Comparison of ENCODE assay signal across 32 cellular contexts in the genomic region with DNA sequence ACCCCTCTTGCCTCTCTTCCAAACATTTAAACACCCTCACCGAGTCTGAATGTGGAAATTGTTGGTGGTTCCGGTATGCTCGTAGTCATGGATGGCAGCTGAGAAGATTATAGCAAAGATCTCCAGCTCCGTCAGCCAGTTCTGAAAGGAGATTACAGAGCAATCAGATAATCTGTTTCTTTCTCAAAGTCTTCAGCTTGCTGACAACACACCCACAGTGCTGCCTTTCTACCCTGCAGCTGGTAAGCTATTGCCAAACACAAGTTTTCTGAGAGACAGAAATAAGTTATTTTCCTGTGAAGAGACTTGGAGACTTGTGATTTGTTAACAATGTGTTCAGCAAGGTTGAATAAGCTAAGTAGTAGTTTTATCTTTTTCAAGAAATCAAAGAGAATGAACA.
"Had no signal": no experiment of that assay in that cellular context is flagged by ENCODE, and none has a peak within 500 bp of the region (broad histone marks: within the 10 kb centered on the region; RNA-seq: fewer than 3 reads in every experiment).

No MANE protein-coding gene starts in this region.

- H3K36me3 Mint-ChIP-seq: activated CD8-positive, alpha-beta memory T cell treated with anti-CD3 and anti-CD28 coated beads, Interleukin-2, amount 10 ng/mL, durations not matched to agents 7 days and 5 days; activated naive CD8-positive, alpha-beta T cell; stimulated activated naive B cell treated with anti-CD40 and anti-IgM and Interleukin-4, amounts not matched to agents 10 μg/mL and 1 μg/mL and 100 μg/mL, for 72 hours had no signal

- H3K27ac ChIP-seq: body of pancreas, colonic mucosa, lower lobe of right lung, neutrophil, ovary, prostate gland, stomach, thyroid gland, upper lobe of left lung, vagina had no signal

- H3K27ac Mint-ChIP-seq: activated CD4-positive, alpha-beta T cell treated with anti-CD3 and anti-CD28 coated beads, Interleukin-2, amount 10 ng/mL, durations not matched to agents 7 days and 5 days; activated CD8-positive, alpha-beta memory T cell treated with anti-CD3 and anti-CD28 coated beads, Interleukin-2, amount 10 ng/mL, durations not matched to agents 7 days and 5 days; activated CD8-positive, alpha-beta T cell treated with anti-CD3 and anti-CD28 coated beads for 36 hours; activated naive CD8-positive, alpha-beta T cell; activated T-helper 2 cell treated with anti-CD3 and anti-CD28 coated beads, Interferon-gamma antibody, Interleukin-2, Interleukin-4, amounts not matched to agents 10 μg/mL and 5 μg/mL and 100 μg/mL, durations not matched to agents 14 hours and 24 hours and 36 hours; nephron; stimulated activated naive B cell treated with anti-CD40 and anti-IgM and Interleukin-4, amounts not matched to agents 10 μg/mL and 1 μg/mL and 100 μg/mL, for 72 hours; T-helper 1 cell treated with Interleukin-12 subunit alpha and Interleukin-12 subunit beta and Interleukin-4 antibody, amounts not matched to agents 30 μg/mL and 1 μg/mL, for 36 hours had no signal

- ATAC-seq: activated CD8-positive, alpha-beta memory T cell treated with anti-CD3 and anti-CD28 coated beads, Interleukin-2, amount 10 ng/mL, durations not matched to agents 7 days and 5 days; activated CD8-positive, alpha-beta T cell treated with anti-CD3 and anti-CD28 coated beads for 36 hours; body of pancreas; left lobe of liver; lower lobe of right lung; mucosa of descending colon; stimulated activated naive B cell treated with anti-CD40 and anti-IgM and Interleukin-4, amounts not matched to agents 10 μg/mL and 1 μg/mL and 100 μg/mL, for 72 hours had no signal

- H3K36me3 ChIP-seq: colonic mucosa, lower lobe of right lung, neutrophil, ovary, prostate gland, thyroid gland, upper lobe of left lung, vagina had no signal

- H3K4me3 ChIP-seq: body of pancreas, colonic mucosa, lower lobe of right lung, mucosa of descending colon, ovary, prostate gland, stomach, thyroid gland, upper lobe of left lung, vagina had no signal

- DNase-seq: activated CD4-positive, alpha-beta T cell treated with anti-CD3 and anti-CD28 coated beads, Interleukin-2, amount 10 ng/mL, durations not matched to agents 7 days and 5 days; activated CD4-positive, CD25-positive, alpha-beta regulatory T cell treated with anti-CD3 and anti-CD28 coated beads, Interleukin-2, amount 50 U/mL, for 72 hours; activated CD8-positive, alpha-beta memory T cell treated with anti-CD3 and anti-CD28 coated beads, Interleukin-2, amount 10 ng/mL, durations not matched to agents 7 days and 5 days; activated CD8-positive, alpha-beta T cell treated with anti-CD3 and anti-CD28 coated beads for 36 hours; activated naive CD4-positive, alpha-beta T cell; activated T-cell treated with anti-CD3 and anti-CD28 coated beads, Interleukin-2, amount 50 U/mL, for 48 hours; aorta; body of pancreas; colonic mucosa; effector CD8-positive, alpha-beta T cell; foreskin fibroblast; kidney glomerular epithelial cell; lower lobe of right lung; mesendoderm; mucosa of descending colon; ovary; retina; stimulated activated CD4-positive, alpha-beta T cell treated with anti-CD3 and anti-CD28 coated beads, Interleukin-15, amount 100 ng/mL, for 24 hours; stimulated activated CD4-positive, alpha-beta T cell treated with anti-CD3 and anti-CD28 coated beads, Interleukin-2, amount 100 ng/mL, for 24 hours; stimulated activated naive B cell treated with anti-CD40 and anti-IgM and Interleukin-4, amounts not matched to agents 10 μg/mL and 1 μg/mL and 100 μg/mL, for 72 hours; stomach; T1000; thyroid gland; upper lobe of left lung had no signal

- H3K27me3 ChIP-seq: body of pancreas, colonic mucosa, neutrophil, ovary, stomach, thyroid gland, upper lobe of left lung, vagina had no signal

- H3K9me3 ChIP-seq: body of pancreas, colonic mucosa, lower lobe of right lung, mucosa of descending colon, neutrophil, ovary, prostate gland, thyroid gland, vagina had no signal

- H3K4me3 Mint-ChIP-seq: activated CD4-positive, alpha-beta T cell treated with anti-CD3 and anti-CD28 coated beads, Interleukin-2, amount 10 ng/mL, durations not matched to agents 7 days and 5 days; activated CD8-positive, alpha-beta memory T cell treated with anti-CD3 and anti-CD28 coated beads, Interleukin-2, amount 10 ng/mL, durations not matched to agents 7 days and 5 days; activated CD8-positive, alpha-beta T cell treated with anti-CD3 and anti-CD28 coated beads for 36 hours; activated naive CD8-positive, alpha-beta T cell; nephron; stimulated activated naive B cell treated with anti-CD40 and anti-IgM and Interleukin-4, amounts not matched to agents 10 μg/mL and 1 μg/mL and 100 μg/mL, for 72 hours; T-helper 1 cell treated with Interleukin-12 subunit alpha and Interleukin-12 subunit beta and Interleukin-4 antibody, amounts not matched to agents 30 μg/mL and 1 μg/mL, for 36 hours had no signal

- H3K27me3 Mint-ChIP-seq: activated CD4-positive, alpha-beta T cell treated with anti-CD3 and anti-CD28 coated beads, Interleukin-2, amount 10 ng/mL, durations not matched to agents 7 days and 5 days; activated CD8-positive, alpha-beta memory T cell treated with anti-CD3 and anti-CD28 coated beads, Interleukin-2, amount 10 ng/mL, durations not matched to agents 7 days and 5 days; activated CD8-positive, alpha-beta T cell treated with anti-CD3 and anti-CD28 coated beads for 36 hours; activated naive CD8-positive, alpha-beta T cell; stimulated activated naive B cell treated with anti-CD40 and anti-IgM and Interleukin-4, amounts not matched to agents 10 μg/mL and 1 μg/mL and 100 μg/mL, for 72 hours had no signal

- H3K4me1 Mint-ChIP-seq: activated CD4-positive, alpha-beta T cell treated with anti-CD3 and anti-CD28 coated beads, Interleukin-2, amount 10 ng/mL, durations not matched to agents 7 days and 5 days; activated CD8-positive, alpha-beta memory T cell treated with anti-CD3 and anti-CD28 coated beads, Interleukin-2, amount 10 ng/mL, durations not matched to agents 7 days and 5 days; nephron; stimulated activated naive B cell treated with anti-CD40 and anti-IgM and Interleukin-4, amounts not matched to agents 10 μg/mL and 1 μg/mL and 100 μg/mL, for 72 hours had no signal

- H3K9me3 Mint-ChIP-seq: activated CD4-positive, alpha-beta T cell treated with anti-CD3 and anti-CD28 coated beads, Interleukin-2, amount 10 ng/mL, durations not matched to agents 7 days and 5 days; activated T-helper 2 cell treated with anti-CD3 and anti-CD28 coated beads, Interferon-gamma antibody, Interleukin-2, Interleukin-4, amounts not matched to agents 10 μg/mL and 5 μg/mL and 100 μg/mL, durations not matched to agents 14 hours and 24 hours and 36 hours; nephron; T-helper 1 cell treated with Interleukin-12 subunit alpha and Interleukin-12 subunit beta and Interleukin-4 antibody, amounts not matched to agents 30 μg/mL and 1 μg/mL, for 36 hours had no signal

- H3K4me1 ChIP-seq: body of pancreas, colonic mucosa, lower lobe of right lung, prostate gland, stomach, thyroid gland, upper lobe of left lung, vagina had no signal
